Comparison of ENCODE assay signal across 14 cellular contexts in genomic region chr1:192907545-192908243, GRCh38.
DNase-seq lines count a peak whose midpoint lies in the region; ATAC-seq and TF ChIP-seq lines count a peak whose summit lies in the region.
"Had no signal": no experiment of that assay in that cellular context is flagged by ENCODE, and none has a peak within 500 bp of the region (broad histone marks: within the 10 kb centered on the region; RNA-seq: fewer than 3 reads in every experiment).

No MANE protein-coding gene starts in this region.

- peaks cover 3% of the 10 kb centered on the region for H3K27me3 Mint-ChIP-seq in memory B cell

- no peaks in the 10 kb centered on the region for H3K36me3 ChIP-seq in PC-3 (ENCODE audit: low read depth, low read length)
- H3K36me3 ChIP-seq: BLaER1 treated with 17β-estradiol and CSF1 and Interleukin-3, amounts not matched to agents 10 nM and 100 nM; heart right ventricle had no signal

- peaks cover 4% of the 10 kb centered on the region for H3K36me3 Mint-ChIP-seq in memory B cell

- intact Hi-C loops in PC-3 (cut with micrococcal nuclease), result no loop called here

- H3K4me2 ChIP-seq in PC-3 (ENCODE audit: low read length), result no peak overlapping the region
- H3K4me2 ChIP-seq: KMS-11 had no signal

- POLR2A ChIA-PET in PC-3 (lab: Charles Lee; ENCODE audit: unreplicated experiment), result interaction anchor here (0.5 to 0.6 kb wide), 2 partner anchors 44 to 45 kb away, joined by 3 to 4 read pairs; no protein-coding TSS in a partner anchor

- peak; percentile 88 for DNase-seq in COLO829 (ENCODE audit: low spot score)
- DNase-seq in amniotic epithelial cell (ENCODE audit: low read depth), result peak; percentile 95
- no peak for DNase-seq in memory B cell (ENCODE audit: low spot score in 2 of 2)
- DNase-seq in iPS-NIHi11 (ENCODE audit: low spot score), result no peak
- DNase-seq in PC-3, result no peak
- no peak for DNase-seq in G401 (ENCODE audit: low spot score)
- no peak for DNase-seq in caudate nucleus (lab: John Stamatoyannopoulos, UW)
- DNase-seq: anterior cingulate cortex, heart right ventricle had no signal

- no peaks in the 10 kb centered on the region for H3K4me1 Mint-ChIP-seq in memory B cell
- H3K4me1 Mint-ChIP-seq: neural crest cell had no signal

- H3K4me3 Mint-ChIP-seq in memory B cell, result no peak overlapping the region
- H3K4me3 Mint-ChIP-seq: neural crest cell had no signal

- peak; percentile 54 for ATAC-seq in HG03060 (IDR thresholded peaks at IDR 0.05; ENCODE audit: low read depth, unreplicated experiment)
- ATAC-seq in memory B cell (ENCODE audit: low read depth), result peak; percentile 37
- ATAC-seq in PC-3, result no peak
- ATAC-seq: HCT116 had no signal

- H3K4me1 ChIP-seq in PC-3 (ENCODE audit: insufficient read depth, low read length), result peaks cover 14% of the 10 kb centered on the region

- H3K27ac ChIP-seq in PC-3 (ENCODE audit: low read length), result no peak overlapping the region
- no peak overlapping the region for H3K27ac ChIP-seq in caudate nucleus (ENCODE audit: low read depth, low read length)
- H3K27ac ChIP-seq: BLaER1 treated with 17β-estradiol and CSF1 and Interleukin-3, amounts not matched to agents 10 nM and 100 nM; heart right ventricle; KMS-11 had no signal

- BruUV-seq in PC-3 (replicated peaks; lab: Mats Ljungman, UMichigan), result no TSS peak

- no peaks in the 10 kb centered on the region for H3K9me2 ChIP-seq in PC-3 (replicated peaks; ENCODE audit: low read length)

- in situ Hi-C loops in G401 (cut with HindIII; ENCODE audit: low sequenced_read_pairs), result no loop called here

- H3K4me3 ChIP-seq in PC-3 (ENCODE audit: low read length), result no peak overlapping the region
- H3K4me3 ChIP-seq: BLaER1 treated with 17β-estradiol and CSF1 and Interleukin-3, amounts not matched to agents 10 nM and 100 nM; heart right ventricle had no signal

- H3F3A ChIP-seq in PC-3 (ENCODE audit: low read length, unreplicated experiment), result no peaks in the 10 kb centered on the region

- no peaks in the 10 kb centered on the region for H3K79me2 ChIP-seq in PC-3 (ENCODE audit: low read length)

- no peak overlapping the region for H3K27ac Mint-ChIP-seq in memory B cell

- no peak overlapping the region for H3K9ac ChIP-seq in PC-3 (ENCODE audit: low read length)
- H3K9ac ChIP-seq: BLaER1 treated with 17β-estradiol and CSF1 and Interleukin-3, amounts not matched to agents 10 nM and 100 nM; KMS-11 had no signal

- no peaks in the 10 kb centered on the region for H3K27me3 ChIP-seq in PC-3 (ENCODE audit: low read length)
- H3K27me3 ChIP-seq: BLaER1 treated with 17β-estradiol and CSF1 and Interleukin-3, amounts not matched to agents 10 nM and 100 nM; heart right ventricle had no signal

- H4K20me1 ChIP-seq in PC-3 (ENCODE audit: low read length), result no peaks in the 10 kb centered on the region
- H4K20me1 ChIP-seq: BLaER1 treated with 17β-estradiol and CSF1 and Interleukin-3, amounts not matched to agents 10 nM and 100 nM had no signal

- peaks cover 2% of the 10 kb centered on the region for H3K9me3 Mint-ChIP-seq in memory B cell

- TF ChIP-seq CTCF in PC-3 (conservative IDR thresholded peaks at IDR 0.05; ENCODE audit: low read depth, low read length), result no peak

- no peak overlapping the region for H2AFZ ChIP-seq in PC-3 (ENCODE audit: low read length)

- H3K9me3 ChIP-seq in PC-3 (ENCODE audit: low read length), result no peaks in the 10 kb centered on the region
- H3K9me3 ChIP-seq: heart right ventricle had no signal

- CTCF ChIA-PET in PC-3 (lab: Charles Lee), result no interaction called here

Comparison
In these comparisons a context has a peak if more than half of its experiments do, and no peak if none do; other contexts are left out.
1. DNase-seq: peak in COLO829 (single experiment) and amniotic epithelial cell (single experiment); none in memory B cell (0 of 2), iPS-NIHi11 (single experiment), PC-3 (single experiment), G401 (single experiment) and caudate nucleus (0 of 61).